Comparison of ENCODE assay signal across 23 cellular contexts in genomic region chr6:133555726-133556125, GRCh38.
"Had no signal": no experiment of that assay in that cellular context is flagged by ENCODE, and none has a peak within 500 bp of the region (broad histone marks: within the 10 kb centered on the region; RNA-seq: fewer than 3 reads in every experiment).

No MANE protein-coding gene starts in this region.

- H3K4me2 ChIP-seq: KMS-11 had no signal

- H3K4me3 ChIP-seq: breast epithelium, MG63 had no signal

- H3K27me3 ChIP-seq: breast epithelium, MG63 had no signal

- H3K9ac ChIP-seq: KMS-11 had no signal

- DNase-seq: activated CD4-positive, alpha-beta T cell treated with anti-CD3 and anti-CD28 coated beads for 48 hours; activated CD4-positive, alpha-beta T cell treated with anti-CD3 and anti-CD28 coated beads, Interleukin-2, amount 50 U/mL, for 4 hours; activated CD4-positive, CD25-positive, alpha-beta regulatory T cell treated with anti-CD3 and anti-CD28 coated beads, Interleukin-2, amount 50 U/mL, for 72 hours; activated CD8-positive, alpha-beta memory T cell treated with anti-CD3 and anti-CD28 coated beads, Interleukin-2, amount 10 ng/mL, durations not matched to agents 7 days and 5 days; activated CD8-positive, alpha-beta T cell treated with anti-CD3 and anti-CD28 coated beads, Interleukin-2, amount 10 ng/mL, durations not matched to agents 7 days and 5 days; activated gamma-delta T cell; activated naive CD4-positive, alpha-beta T cell treated with anti-CD3 and anti-CD28 coated beads for 36 hours; activated T-cell treated with anti-CD3 and anti-CD28 coated beads, Interleukin-2, amount 50 U/mL, for 24 hours; amygdala; caudate nucleus; MG63; MV-4-11; NCI-H1105 treated with DMSO at 0.1 percent for 48 hours; NCI-H1436 treated with DMSO at 0.1 percent for 48 hours; NCI-H187; NCI-H2081; NCI-H69; SIG-M5; T-helper 17 cell; T-helper 9 cell had no signal

- H3K4me1 ChIP-seq: breast epithelium had no signal

- H3K36me3 ChIP-seq: breast epithelium, MG63 had no signal

- ATAC-seq: activated CD8-positive, alpha-beta memory T cell treated with anti-CD3 and anti-CD28 coated beads, Interleukin-2, amount 10 ng/mL, durations not matched to agents 7 days and 5 days; activated CD8-positive, alpha-beta T cell treated with anti-CD3 and anti-CD28 coated beads, Interleukin-2, amount 10 ng/mL, durations not matched to agents 7 days and 5 days; T-helper 17 cell; WTC11 had no signal

- H3K27ac ChIP-seq: breast epithelium, KMS-11 had no signal
